ENCODE assay signal across 30 cellular contexts in genomic region chr12:79378496-79378895, GRCh38.
DNase-seq lines count a peak whose midpoint lies in the region; ATAC-seq, FAIRE-seq and TF ChIP-seq lines count a peak whose summit lies in the region.
"Had no signal": no experiment of that assay in that cellular context is flagged by ENCODE, and none has a peak within 500 bp of the region (broad histone marks: within the 10 kb centered on the region; RNA-seq: fewer than 3 reads in every experiment).

No MANE protein-coding gene starts in this region.

- H3K9me3 Mint-ChIP-seq in astrocyte (ENCODE audit: unreplicated experiment), result no peaks in the 10 kb centered on the region
- H3K9me3 Mint-ChIP-seq in activated naive CD4-positive, alpha-beta T cell treated with anti-CD3 and anti-CD28 coated beads for 36 hours, result no peaks in the 10 kb centered on the region
- H3K9me3 Mint-ChIP-seq: activated B cell treated with CpG ODN at 0.5 μM for 24 hours; activated CD4-positive, alpha-beta T cell treated with anti-CD3 and anti-CD28 coated beads, Interleukin-2, amount 10 ng/mL, durations not matched to agents 7 days and 5 days; central memory CD8-positive, alpha-beta T cell; dendritic cell treated with granulocyte-macrophage colony-stimulating factor and Interleukin-4, amounts not matched to agents 40 ng/mL and 50 ng/mL, for 4 days; endodermal cell; stimulated activated memory B cell treated with anti-CD40 and anti-IgM and Interleukin-4, amounts not matched to agents 10 μg/mL and 1 μg/mL and 100 μg/mL, for 72 hours had no signal

- H3K27ac Mint-ChIP-seq in astrocyte (ENCODE audit: unreplicated experiment), result peak overlapping the region; percentile 49
- no peak overlapping the region for H3K27ac Mint-ChIP-seq in activated naive CD4-positive, alpha-beta T cell treated with anti-CD3 and anti-CD28 coated beads for 36 hours
- H3K27ac Mint-ChIP-seq: activated B cell treated with CpG ODN at 0.5 μM for 24 hours; activated CD4-positive, alpha-beta T cell treated with anti-CD3 and anti-CD28 coated beads, Interleukin-2, amount 10 ng/mL, durations not matched to agents 7 days and 5 days; activated naive CD8-positive, alpha-beta T cell; dendritic cell treated with granulocyte-macrophage colony-stimulating factor and Interleukin-4, amounts not matched to agents 40 ng/mL and 50 ng/mL, for 4 days; endodermal cell; natural killer cell; stimulated activated memory B cell treated with anti-CD40 and anti-IgM and Interleukin-4, amounts not matched to agents 10 μg/mL and 1 μg/mL and 100 μg/mL, for 72 hours had no signal

- H3K27me3 ChIP-seq in astrocyte (ENCODE audit: insufficient read depth, low read length), result no peaks in the 10 kb centered on the region
- no peaks in the 10 kb centered on the region for H3K27me3 ChIP-seq in brain microvascular endothelial cell (replicated peaks)
- H3K27me3 ChIP-seq: gastroesophageal sphincter, SJSA1 had no signal

- no peaks in the 10 kb centered on the region for H3K4me1 ChIP-seq in astrocyte (ENCODE audit: insufficient read depth, low read length)
- H3K4me1 ChIP-seq: gastroesophageal sphincter, lower lobe of right lung had no signal

- intact Hi-C loops in activated naive CD4-positive, alpha-beta T cell treated with anti-CD3 and anti-CD28 coated beads for 36 hours (cut with micrococcal nuclease), result no loop called here

- CTCF ChIA-PET in activated naive CD4-positive, alpha-beta T cell treated with anti-CD3 and anti-CD28 coated beads for 36 hours (lab: Charles Lee), result no interaction called here

- peaks cover 3% of the 10 kb centered on the region for H3K4me1 Mint-ChIP-seq in astrocyte (ENCODE audit: low read depth, unreplicated experiment)
- H3K4me1 Mint-ChIP-seq in activated naive CD4-positive, alpha-beta T cell treated with anti-CD3 and anti-CD28 coated beads for 36 hours (ENCODE audit: low read depth), result no peaks in the 10 kb centered on the region
- H3K4me1 Mint-ChIP-seq: activated B cell treated with CpG ODN at 0.5 μM for 24 hours; activated CD4-positive, alpha-beta T cell treated with anti-CD3 and anti-CD28 coated beads, Interleukin-2, amount 10 ng/mL, durations not matched to agents 7 days and 5 days; central memory CD8-positive, alpha-beta T cell; natural killer cell; stimulated activated memory B cell treated with anti-CD40 and anti-IgM and Interleukin-4, amounts not matched to agents 10 μg/mL and 1 μg/mL and 100 μg/mL, for 72 hours had no signal

- H3K27me3 Mint-ChIP-seq in astrocyte (ENCODE audit: low read depth, unreplicated experiment), result no peaks in the 10 kb centered on the region
- H3K27me3 Mint-ChIP-seq in activated naive CD4-positive, alpha-beta T cell treated with anti-CD3 and anti-CD28 coated beads for 36 hours (ENCODE audit: low read depth), result no peaks in the 10 kb centered on the region
- H3K27me3 Mint-ChIP-seq: activated CD4-positive, alpha-beta T cell treated with anti-CD3 and anti-CD28 coated beads, Interleukin-2, amount 10 ng/mL, durations not matched to agents 7 days and 5 days; activated naive CD8-positive, alpha-beta T cell; central memory CD8-positive, alpha-beta T cell; dendritic cell treated with granulocyte-macrophage colony-stimulating factor and Interleukin-4, amounts not matched to agents 40 ng/mL and 50 ng/mL, for 4 days; stimulated activated memory B cell treated with anti-CD40 and anti-IgM and Interleukin-4, amounts not matched to agents 10 μg/mL and 1 μg/mL and 100 μg/mL, for 72 hours had no signal

- H2AFZ ChIP-seq in astrocyte (ENCODE audit: low read depth, low read length), result no peak overlapping the region

- H3K4me2 ChIP-seq in astrocyte (ENCODE audit: low read length), result peak overlapping the region; percentile 16

- no peak overlapping the region for H3K9ac ChIP-seq in astrocyte (ENCODE audit: low read length)

- ATAC-seq in HG03095 (IDR thresholded peaks at IDR 0.05; ENCODE audit: unreplicated experiment), result no peak
- ATAC-seq: esophagus mucosa; gastroesophageal sphincter; HepG2; lower lobe of right lung; natural killer cell; stimulated activated memory B cell treated with anti-CD40 and anti-IgM and Interleukin-4, amounts not matched to agents 10 μg/mL and 1 μg/mL and 100 μg/mL, for 72 hours had no signal

- H3K27ac ChIP-seq in astrocyte (ENCODE audit: low read depth, low read length) (no peak overlapping the region), brain microvascular endothelial cell (no peak overlapping the region)
- H3K27ac ChIP-seq: gastroesophageal sphincter, lower lobe of right lung, SJSA1 had no signal

- H3K36me3 Mint-ChIP-seq in astrocyte (ENCODE audit: low read depth, unreplicated experiment), result no peaks in the 10 kb centered on the region
- no peaks in the 10 kb centered on the region for H3K36me3 Mint-ChIP-seq in activated naive CD4-positive, alpha-beta T cell treated with anti-CD3 and anti-CD28 coated beads for 36 hours (ENCODE audit: low read depth)
- H3K36me3 Mint-ChIP-seq: activated naive CD8-positive, alpha-beta T cell; natural killer cell; stimulated activated memory B cell treated with anti-CD40 and anti-IgM and Interleukin-4, amounts not matched to agents 10 μg/mL and 1 μg/mL and 100 μg/mL, for 72 hours had no signal

- DNase-seq in AG09309 (ENCODE audit: low read depth) (peak; percentile 13), HCEC 1CT (peak; percentile 59), astrocyte (ENCODE audit: low read depth) (peak; percentile 57), fibroblast of villous mesenchyme (ENCODE audit: low read depth) (peak; percentile 49), ACHN (no peak), brain microvascular endothelial cell (no peak)
- DNase-seq in activated naive CD4-positive, alpha-beta T cell treated with anti-CD3 and anti-CD28 coated beads for 36 hours, result no peak
- DNase-seq: 8988T; activated B cell treated with CpG ODN at 0.5 μM for 24 hours; activated CD4-positive, alpha-beta T cell treated with anti-CD3 and anti-CD28 coated beads, Interleukin-2, amount 10 ng/mL, durations not matched to agents 7 days and 5 days; activated effector memory CD4-positive, alpha-beta T cell treated with Interleukin-2 at 50 U/mL for 16 hours; DND-41; endodermal cell; Karpas-422; kidney glomerular epithelial cell; lower lobe of right lung; natural killer cell; NCI-H146; RPMI8226; substantia nigra; trophoblast cell had no signal

- no peaks in the 10 kb centered on the region for H3K9me3 ChIP-seq in astrocyte (ENCODE audit: insufficient read depth, low read depth, low read length)
- H3K9me3 ChIP-seq: gastroesophageal sphincter, lower lobe of right lung, SJSA1 had no signal

- H3K4me3 Mint-ChIP-seq in astrocyte (ENCODE audit: unreplicated experiment), result no peak overlapping the region
- H3K4me3 Mint-ChIP-seq in activated naive CD4-positive, alpha-beta T cell treated with anti-CD3 and anti-CD28 coated beads for 36 hours, result no peak overlapping the region
- H3K4me3 Mint-ChIP-seq: activated B cell treated with CpG ODN at 0.5 μM for 24 hours; activated CD4-positive, alpha-beta T cell treated with anti-CD3 and anti-CD28 coated beads, Interleukin-2, amount 10 ng/mL, durations not matched to agents 7 days and 5 days; activated naive CD8-positive, alpha-beta T cell; central memory CD8-positive, alpha-beta T cell; dendritic cell treated with granulocyte-macrophage colony-stimulating factor and Interleukin-4, amounts not matched to agents 40 ng/mL and 50 ng/mL, for 4 days; endodermal cell; natural killer cell; stimulated activated memory B cell treated with anti-CD40 and anti-IgM and Interleukin-4, amounts not matched to agents 10 μg/mL and 1 μg/mL and 100 μg/mL, for 72 hours had no signal

- H3K36me3 ChIP-seq in astrocyte (ENCODE audit: insufficient read depth, low read length) (no peaks in the 10 kb centered on the region), brain microvascular endothelial cell (replicated peaks) (no peaks in the 10 kb centered on the region)
- H3K36me3 ChIP-seq: gastroesophageal sphincter, lower lobe of right lung, SJSA1 had no signal

- in situ Hi-C loops in ACHN (cut with HindIII; ENCODE audit: low pct_ligation_motif_present, low pct_unique_long_range_greater_than_20kb, low sequenced_read_pairs) (no loop called here), brain microvascular endothelial cell (cut with HindIII; ENCODE audit: low pct_ligation_motif_present, low sequenced_read_pairs) (no loop called here)

- H3K79me2 ChIP-seq in astrocyte (ENCODE audit: insufficient read depth, low read length), result no peaks in the 10 kb centered on the region

- H3K4me3 ChIP-seq in AG09309 (ENCODE audit: control insufficient read depth, low read depth, low read length) (no peak overlapping the region), astrocyte (ENCODE audit: insufficient read depth, low read depth, low read length) (no peak overlapping the region), fibroblast of villous mesenchyme (ENCODE audit: low read depth, low read length) (no peak overlapping the region), brain microvascular endothelial cell (ENCODE audit: low read depth, low read length) (no peak overlapping the region)
- H3K4me3 ChIP-seq: gastroesophageal sphincter, lower lobe of right lung, SJSA1 had no signal

- no peaks in the 10 kb centered on the region for H4K20me1 ChIP-seq in astrocyte (ENCODE audit: insufficient read depth, low read length)

- TF ChIP-seq CTCF in AG09309 (IDR thresholded peaks at IDR 0.05; ENCODE audit: control insufficient read depth, insufficient read depth, low read depth, low read length, missing control alignments) (no peak), astrocyte (IDR thresholded peaks at IDR 0.05; ENCODE audit: insufficient read depth, low read depth, low read length) (no peak), fibroblast of villous mesenchyme (IDR thresholded peaks at IDR 0.05; ENCODE audit: insufficient read depth, low read depth, low read length) (no peak), brain microvascular endothelial cell (IDR thresholded peaks at IDR 0.05; ENCODE audit: low read depth, low read length, missing control alignments) (no peak)

- FAIRE-seq in astrocyte (lab: Jason Lieb, UNC), result no peak

Comparison
In these comparisons a context has a peak if more than half of its experiments do, and no peak if none do; other contexts are left out.
1. DNase-seq: peak in AG09309 (single experiment), HCEC 1CT (single experiment), astrocyte (single experiment) and fibroblast of villous mesenchyme (single experiment); none in ACHN (single experiment), activated naive CD4-positive, alpha-beta T cell treated with anti-CD3 and anti-CD28 coated beads for 36 hours (single experiment) and brain microvascular endothelial cell (single experiment).